In the genomic region with DNA sequence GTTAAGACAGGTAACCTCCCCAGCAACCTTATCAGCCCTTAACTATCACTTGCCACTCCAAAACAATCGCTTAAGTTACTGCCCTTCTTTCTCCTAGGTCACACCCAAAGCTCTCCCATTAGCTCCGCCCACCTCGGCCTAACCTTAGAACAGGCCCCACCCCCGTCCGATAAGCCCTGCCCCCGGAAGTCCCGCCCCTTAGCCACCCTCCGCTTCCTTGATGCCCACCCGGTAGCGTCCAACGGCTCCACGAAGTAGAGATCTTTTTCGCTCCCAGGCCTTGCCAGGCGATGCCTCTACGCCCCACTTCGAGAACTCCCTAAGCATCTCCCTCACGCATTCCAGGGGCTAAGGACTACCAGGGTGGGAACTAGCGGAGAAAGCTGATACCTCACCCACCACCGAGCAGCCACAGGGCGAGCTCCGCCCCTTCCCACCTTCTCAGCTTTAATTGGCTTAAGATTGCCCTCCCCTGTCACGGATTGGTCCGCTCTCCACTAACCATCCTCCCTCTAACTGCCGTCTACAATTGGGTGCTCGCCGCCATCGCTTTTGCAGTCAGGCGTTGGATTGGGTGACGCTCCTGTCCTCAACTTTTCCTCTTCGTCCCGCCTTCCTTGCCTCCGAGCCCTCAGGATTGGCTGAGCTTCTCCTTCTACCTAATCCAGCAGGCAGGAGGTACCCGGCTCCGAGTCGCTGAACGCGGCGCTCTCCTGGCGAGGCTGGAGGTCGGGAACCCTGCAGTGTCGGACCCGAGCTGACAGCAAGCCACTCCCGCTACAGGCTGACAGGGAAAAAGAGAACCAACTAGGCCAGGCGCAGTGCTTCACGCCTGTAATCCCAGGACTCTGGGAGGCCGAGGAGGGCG, we compare ENCODE assay signal across 1 cellular context.
TF ChIP-seq lines count a peak whose summit lies in the region.

A gene (minus strand): TSS at position 425 of the 868 bp plus-strand sequence. CDS start 496 bp downstream, outside the sequence.

TF ChIP-seq in GM12878, 131 proteins besides CTCF, POLR2A, EP300 and RAD21 (continued from another document and continues in another):
- TF ChIP-seq, protein P1, sequence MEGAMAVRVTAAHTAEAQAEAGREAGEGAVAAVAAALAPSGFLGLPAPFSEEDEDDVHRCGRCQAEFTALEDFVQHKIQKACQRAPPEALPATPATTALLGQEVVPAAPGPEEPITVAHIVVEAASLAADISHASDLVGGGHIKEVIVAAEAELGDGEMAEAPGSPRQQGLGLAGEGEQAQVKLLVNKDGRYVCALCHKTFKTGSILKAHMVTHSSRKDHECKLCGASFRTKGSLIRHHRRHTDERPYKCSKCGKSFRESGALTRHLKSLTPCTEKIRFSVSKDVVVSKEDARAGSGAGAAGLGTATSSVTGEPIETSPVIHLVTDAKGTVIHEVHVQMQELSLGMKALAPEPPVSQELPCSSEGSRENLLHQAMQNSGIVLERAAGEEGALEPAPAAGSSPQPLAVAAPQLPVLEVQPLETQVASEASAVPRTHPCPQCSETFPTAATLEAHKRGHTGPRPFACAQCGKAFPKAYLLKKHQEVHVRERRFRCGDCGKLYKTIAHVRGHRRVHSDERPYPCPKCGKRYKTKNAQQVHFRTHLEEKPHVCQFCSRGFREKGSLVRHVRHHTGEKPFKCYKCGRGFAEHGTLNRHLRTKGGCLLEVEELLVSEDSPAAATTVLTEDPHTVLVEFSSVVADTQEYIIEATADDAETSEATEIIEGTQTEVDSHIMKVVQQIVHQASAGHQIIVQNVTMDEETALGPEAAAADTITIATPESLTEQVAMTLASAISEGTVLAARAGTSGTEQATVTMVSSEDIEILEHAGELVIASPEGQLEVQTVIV (IDR thresholded peaks at IDR 0.05; ENCODE audit: borderline replicate concordance, partially characterized antibody): peak; percentile 82
- TF ChIP-seq NFYA (IDR thresholded peaks at IDR 0.05; ENCODE audit: borderline replicate concordance, low read depth, low read length): peak; percentile 78
- TF ChIP-seq, protein P2, sequence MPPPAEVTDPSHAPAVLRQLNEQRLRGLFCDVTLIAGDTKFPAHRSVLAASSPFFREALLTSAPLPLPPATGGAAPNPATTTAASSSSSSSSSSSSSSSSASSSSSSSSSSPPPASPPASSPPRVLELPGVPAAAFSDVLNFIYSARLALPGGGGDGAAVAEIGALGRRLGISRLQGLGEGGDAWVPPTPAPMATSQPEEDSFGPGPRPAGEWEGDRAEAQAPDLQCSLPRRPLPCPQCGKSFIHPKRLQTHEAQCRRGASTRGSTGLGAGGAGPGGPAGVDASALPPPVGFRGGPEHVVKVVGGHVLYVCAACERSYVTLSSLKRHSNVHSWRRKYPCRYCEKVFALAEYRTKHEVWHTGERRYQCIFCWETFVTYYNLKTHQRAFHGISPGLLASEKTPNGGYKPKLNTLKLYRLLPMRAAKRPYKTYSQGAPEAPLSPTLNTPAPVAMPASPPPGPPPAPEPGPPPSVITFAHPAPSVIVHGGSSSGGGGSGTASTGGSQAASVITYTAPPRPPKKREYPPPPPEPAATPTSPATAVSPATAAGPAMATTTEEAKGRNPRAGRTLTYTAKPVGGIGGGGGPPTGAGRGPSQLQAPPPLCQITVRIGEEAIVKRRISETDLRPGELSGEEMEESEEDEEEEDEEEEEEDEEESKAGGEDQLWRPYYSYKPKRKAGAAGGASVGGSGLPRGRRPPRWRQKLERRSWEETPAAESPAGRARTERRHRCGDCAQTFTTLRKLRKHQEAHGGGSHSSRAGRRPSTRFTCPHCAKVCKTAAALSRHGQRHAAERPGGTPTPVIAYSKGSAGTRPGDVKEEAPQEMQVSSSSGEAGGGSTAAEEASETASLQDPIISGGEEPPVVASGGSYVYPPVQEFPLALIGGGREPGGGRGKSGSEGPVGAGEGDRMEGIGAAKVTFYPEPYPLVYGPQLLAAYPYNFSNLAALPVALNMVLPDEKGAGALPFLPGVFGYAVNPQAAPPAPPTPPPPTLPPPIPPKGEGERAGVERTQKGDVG (CRISPR knock-in tag; IDR thresholded peaks at IDR 0.05): no peak
- TF ChIP-seq, protein P3, sequence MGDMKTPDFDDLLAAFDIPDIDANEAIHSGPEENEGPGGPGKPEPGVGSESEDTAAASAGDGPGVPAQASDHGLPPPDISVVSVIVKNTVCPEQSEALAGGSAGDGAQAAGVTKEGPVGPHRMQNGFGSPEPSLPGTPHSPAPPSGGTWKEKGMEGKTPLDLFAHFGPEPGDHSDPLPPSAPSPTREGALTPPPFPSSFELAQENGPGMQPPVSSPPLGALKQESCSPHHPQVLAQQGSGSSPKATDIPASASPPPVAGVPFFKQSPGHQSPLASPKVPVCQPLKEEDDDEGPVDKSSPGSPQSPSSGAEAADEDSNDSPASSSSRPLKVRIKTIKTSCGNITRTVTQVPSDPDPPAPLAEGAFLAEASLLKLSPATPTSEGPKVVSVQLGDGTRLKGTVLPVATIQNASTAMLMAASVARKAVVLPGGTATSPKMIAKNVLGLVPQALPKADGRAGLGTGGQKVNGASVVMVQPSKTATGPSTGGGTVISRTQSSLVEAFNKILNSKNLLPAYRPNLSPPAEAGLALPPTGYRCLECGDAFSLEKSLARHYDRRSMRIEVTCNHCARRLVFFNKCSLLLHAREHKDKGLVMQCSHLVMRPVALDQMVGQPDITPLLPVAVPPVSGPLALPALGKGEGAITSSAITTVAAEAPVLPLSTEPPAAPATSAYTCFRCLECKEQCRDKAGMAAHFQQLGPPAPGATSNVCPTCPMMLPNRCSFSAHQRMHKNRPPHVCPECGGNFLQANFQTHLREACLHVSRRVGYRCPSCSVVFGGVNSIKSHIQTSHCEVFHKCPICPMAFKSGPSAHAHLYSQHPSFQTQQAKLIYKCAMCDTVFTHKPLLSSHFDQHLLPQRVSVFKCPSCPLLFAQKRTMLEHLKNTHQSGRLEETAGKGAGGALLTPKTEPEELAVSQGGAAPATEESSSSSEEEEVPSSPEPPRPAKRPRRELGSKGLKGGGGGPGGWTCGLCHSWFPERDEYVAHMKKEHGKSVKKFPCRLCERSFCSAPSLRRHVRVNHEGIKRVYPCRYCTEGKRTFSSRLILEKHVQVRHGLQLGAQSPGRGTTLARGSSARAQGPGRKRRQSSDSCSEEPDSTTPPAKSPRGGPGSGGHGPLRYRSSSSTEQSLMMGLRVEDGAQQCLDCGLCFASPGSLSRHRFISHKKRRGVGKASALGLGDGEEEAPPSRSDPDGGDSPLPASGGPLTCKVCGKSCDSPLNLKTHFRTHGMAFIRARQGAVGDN (IDR thresholded peaks at IDR 0.05): peak; percentile 13
- TF ChIP-seq CREM (IDR thresholded peaks at IDR 0.05; ENCODE audit: low read depth): peak; percentile 39
- TF ChIP-seq SMAD5 (IDR thresholded peaks at IDR 0.05; ENCODE audit: low read depth): peak; percentile 92; the same call in 1 of the 2 replicates
- 0 out of 2 replicates have a peak, but pooled peaks have one; percentile 9 for TF ChIP-seq HCFC1 (IDR thresholded peaks at IDR 0.05; ENCODE audit: low read length)
- TF ChIP-seq, protein P4, sequence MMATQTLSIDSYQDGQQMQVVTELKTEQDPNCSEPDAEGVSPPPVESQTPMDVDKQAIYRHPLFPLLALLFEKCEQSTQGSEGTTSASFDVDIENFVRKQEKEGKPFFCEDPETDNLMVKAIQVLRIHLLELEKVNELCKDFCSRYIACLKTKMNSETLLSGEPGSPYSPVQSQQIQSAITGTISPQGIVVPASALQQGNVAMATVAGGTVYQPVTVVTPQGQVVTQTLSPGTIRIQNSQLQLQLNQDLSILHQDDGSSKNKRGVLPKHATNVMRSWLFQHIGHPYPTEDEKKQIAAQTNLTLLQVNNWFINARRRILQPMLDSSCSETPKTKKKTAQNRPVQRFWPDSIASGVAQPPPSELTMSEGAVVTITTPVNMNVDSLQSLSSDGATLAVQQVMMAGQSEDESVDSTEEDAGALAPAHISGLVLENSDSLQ (IDR thresholded peaks at IDR 0.05): peak; percentile 99
- no peak for TF ChIP-seq SUPT20H (IDR thresholded peaks at IDR 0.05; ENCODE audit: borderline replicate concordance, control insufficient read depth, low read depth, low read length)
- TF ChIP-seq, protein P5, sequence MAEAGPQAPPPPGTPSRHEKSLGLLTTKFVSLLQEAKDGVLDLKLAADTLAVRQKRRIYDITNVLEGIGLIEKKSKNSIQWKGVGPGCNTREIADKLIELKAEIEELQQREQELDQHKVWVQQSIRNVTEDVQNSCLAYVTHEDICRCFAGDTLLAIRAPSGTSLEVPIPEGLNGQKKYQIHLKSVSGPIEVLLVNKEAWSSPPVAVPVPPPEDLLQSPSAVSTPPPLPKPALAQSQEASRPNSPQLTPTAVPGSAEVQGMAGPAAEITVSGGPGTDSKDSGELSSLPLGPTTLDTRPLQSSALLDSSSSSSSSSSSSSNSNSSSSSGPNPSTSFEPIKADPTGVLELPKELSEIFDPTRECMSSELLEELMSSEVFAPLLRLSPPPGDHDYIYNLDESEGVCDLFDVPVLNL (IDR thresholded peaks at IDR 0.05; ENCODE audit: low read depth, low read length): no peak
- TF ChIP-seq ZSCAN29 (IDR thresholded peaks at IDR 0.05): no peak
- TF ChIP-seq LARP7 (IDR thresholded peaks at IDR 0.05): peak; percentile 61
- no peak for TF ChIP-seq JUND (IDR thresholded peaks at IDR 0.05; ENCODE audit: low read depth, low read length)
- TF ChIP-seq, protein P6, sequence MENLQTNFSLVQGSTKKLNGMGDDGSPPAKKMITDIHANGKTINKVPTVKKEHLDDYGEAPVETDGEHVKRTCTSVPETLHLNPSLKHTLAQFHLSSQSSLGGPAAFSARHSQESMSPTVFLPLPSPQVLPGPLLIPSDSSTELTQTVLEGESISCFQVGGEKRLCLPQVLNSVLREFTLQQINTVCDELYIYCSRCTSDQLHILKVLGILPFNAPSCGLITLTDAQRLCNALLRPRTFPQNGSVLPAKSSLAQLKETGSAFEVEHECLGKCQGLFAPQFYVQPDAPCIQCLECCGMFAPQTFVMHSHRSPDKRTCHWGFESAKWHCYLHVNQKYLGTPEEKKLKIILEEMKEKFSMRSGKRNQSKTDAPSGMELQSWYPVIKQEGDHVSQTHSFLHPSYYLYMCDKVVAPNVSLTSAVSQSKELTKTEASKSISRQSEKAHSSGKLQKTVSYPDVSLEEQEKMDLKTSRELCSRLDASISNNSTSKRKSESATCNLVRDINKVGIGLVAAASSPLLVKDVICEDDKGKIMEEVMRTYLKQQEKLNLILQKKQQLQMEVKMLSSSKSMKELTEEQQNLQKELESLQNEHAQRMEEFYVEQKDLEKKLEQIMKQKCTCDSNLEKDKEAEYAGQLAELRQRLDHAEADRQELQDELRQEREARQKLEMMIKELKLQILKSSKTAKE (IDR thresholded peaks at IDR 0.05; ENCODE audit: low read depth, poor library complexity, severe bottlenecking): peak; percentile 39
- TF ChIP-seq, protein P7, sequence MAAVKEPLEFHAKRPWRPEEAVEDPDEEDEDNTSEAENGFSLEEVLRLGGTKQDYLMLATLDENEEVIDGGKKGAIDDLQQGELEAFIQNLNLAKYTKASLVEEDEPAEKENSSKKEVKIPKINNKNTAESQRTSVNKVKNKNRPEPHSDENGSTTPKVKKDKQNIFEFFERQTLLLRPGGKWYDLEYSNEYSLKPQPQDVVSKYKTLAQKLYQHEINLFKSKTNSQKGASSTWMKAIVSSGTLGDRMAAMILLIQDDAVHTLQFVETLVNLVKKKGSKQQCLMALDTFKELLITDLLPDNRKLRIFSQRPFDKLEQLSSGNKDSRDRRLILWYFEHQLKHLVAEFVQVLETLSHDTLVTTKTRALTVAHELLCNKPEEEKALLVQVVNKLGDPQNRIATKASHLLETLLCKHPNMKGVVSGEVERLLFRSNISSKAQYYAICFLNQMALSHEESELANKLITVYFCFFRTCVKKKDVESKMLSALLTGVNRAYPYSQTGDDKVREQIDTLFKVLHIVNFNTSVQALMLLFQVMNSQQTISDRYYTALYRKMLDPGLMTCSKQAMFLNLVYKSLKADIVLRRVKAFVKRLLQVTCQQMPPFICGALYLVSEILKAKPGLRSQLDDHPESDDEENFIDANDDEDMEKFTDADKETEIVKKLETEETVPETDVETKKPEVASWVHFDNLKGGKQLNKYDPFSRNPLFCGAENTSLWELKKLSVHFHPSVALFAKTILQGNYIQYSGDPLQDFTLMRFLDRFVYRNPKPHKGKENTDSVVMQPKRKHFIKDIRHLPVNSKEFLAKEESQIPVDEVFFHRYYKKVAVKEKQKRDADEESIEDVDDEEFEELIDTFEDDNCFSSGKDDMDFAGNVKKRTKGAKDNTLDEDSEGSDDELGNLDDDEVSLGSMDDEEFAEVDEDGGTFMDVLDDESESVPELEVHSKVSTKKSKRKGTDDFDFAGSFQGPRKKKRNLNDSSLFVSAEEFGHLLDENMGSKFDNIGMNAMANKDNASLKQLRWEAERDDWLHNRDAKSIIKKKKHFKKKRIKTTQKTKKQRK (IDR thresholded peaks at IDR 0.05; ENCODE audit: low read depth, low read length): peak; percentile 95
- TF ChIP-seq CHD2 (IDR thresholded peaks at IDR 0.05; ENCODE audit: borderline replicate concordance, low read depth, low read length): peak; percentile 95
- TF ChIP-seq, protein P8, sequence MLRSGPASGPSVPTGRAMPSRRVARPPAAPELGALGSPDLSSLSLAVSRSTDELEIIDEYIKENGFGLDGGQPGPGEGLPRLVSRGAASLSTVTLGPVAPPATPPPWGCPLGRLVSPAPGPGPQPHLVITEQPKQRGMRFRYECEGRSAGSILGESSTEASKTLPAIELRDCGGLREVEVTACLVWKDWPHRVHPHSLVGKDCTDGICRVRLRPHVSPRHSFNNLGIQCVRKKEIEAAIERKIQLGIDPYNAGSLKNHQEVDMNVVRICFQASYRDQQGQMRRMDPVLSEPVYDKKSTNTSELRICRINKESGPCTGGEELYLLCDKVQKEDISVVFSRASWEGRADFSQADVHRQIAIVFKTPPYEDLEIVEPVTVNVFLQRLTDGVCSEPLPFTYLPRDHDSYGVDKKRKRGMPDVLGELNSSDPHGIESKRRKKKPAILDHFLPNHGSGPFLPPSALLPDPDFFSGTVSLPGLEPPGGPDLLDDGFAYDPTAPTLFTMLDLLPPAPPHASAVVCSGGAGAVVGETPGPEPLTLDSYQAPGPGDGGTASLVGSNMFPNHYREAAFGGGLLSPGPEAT (IDR thresholded peaks at IDR 0.05; ENCODE audit: low read depth): peak; percentile 49; the same call in 1 of the 2 replicates
- TF ChIP-seq, protein P9, sequence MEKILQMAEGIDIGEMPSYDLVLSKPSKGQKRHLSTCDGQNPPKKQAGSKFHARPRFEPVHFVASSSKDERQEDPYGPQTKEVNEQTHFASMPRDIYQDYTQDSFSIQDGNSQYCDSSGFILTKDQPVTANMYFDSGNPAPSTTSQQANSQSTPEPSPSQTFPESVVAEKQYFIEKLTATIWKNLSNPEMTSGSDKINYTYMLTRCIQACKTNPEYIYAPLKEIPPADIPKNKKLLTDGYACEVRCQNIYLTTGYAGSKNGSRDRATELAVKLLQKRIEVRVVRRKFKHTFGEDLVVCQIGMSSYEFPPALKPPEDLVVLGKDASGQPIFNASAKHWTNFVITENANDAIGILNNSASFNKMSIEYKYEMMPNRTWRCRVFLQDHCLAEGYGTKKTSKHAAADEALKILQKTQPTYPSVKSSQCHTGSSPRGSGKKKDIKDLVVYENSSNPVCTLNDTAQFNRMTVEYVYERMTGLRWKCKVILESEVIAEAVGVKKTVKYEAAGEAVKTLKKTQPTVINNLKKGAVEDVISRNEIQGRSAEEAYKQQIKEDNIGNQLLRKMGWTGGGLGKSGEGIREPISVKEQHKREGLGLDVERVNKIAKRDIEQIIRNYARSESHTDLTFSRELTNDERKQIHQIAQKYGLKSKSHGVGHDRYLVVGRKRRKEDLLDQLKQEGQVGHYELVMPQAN (conservative IDR thresholded peaks at IDR 0.05): peak; percentile 42; the same call in 1 of the 2 replicates
- TF ChIP-seq YY1 (IDR thresholded peaks at IDR 0.05; ENCODE audit: low read depth, low read length): peak; percentile 90
- peak; percentile 90 for TF ChIP-seq GABPA (IDR thresholded peaks at IDR 0.05; ENCODE audit: low read depth)
- TF ChIP-seq ZBED1 (IDR thresholded peaks at IDR 0.05; ENCODE audit: borderline replicate concordance): no peak
- no peak for TF ChIP-seq SMC3 (IDR thresholded peaks at IDR 0.05; ENCODE audit: borderline replicate concordance, low read length)
